ENCODE assay signal across 2 cellular contexts in the genomic region with DNA sequence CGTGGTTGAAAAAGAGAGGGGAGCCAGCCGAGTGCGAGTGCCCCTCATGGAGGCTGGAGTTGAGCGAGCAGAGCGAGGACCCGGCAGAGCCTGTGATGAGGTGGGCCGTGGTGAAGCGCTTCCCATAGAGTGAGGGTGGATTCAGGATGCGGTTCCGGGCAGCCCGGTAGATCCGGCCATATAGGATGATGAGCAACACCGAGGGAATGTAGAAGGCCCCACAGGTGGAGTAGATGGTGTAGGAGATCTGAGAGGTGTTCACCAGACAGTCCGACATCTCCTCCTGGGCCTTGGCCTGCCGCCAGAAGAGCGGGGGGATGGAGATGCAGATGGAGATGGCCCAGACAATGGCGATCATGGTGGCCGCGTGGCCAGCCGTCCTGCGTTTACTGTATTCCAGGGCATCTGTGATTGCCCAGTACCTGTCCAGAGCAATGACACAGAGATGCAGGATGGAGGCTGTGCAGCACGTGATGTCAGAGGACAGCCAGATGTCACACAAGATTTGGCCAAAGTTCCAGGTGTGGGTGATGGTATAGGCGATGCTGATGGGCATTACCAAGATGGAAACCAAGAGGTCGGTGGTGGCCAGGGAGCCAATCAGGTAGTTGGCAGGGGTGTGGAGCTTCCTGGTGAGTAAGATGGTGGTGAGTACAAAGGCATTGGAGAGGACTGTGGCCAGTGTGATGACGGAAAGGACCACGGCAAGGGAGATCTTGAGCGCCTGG.
TF ChIP-seq lines count a peak whose summit lies in the region.

No MANE protein-coding gene starts in this region.

TF ChIP-seq in SK-N-SH, 30 proteins besides CTCF, POLR2A, EP300 and RAD21 (continued from another document):
- TF ChIP-seq GABPA (IDR thresholded peaks at IDR 0.05; ENCODE audit: low read depth), result no peak
- TF ChIP-seq FOXM1 (IDR thresholded peaks at IDR 0.05; ENCODE audit: low read depth), result no peak
- TF ChIP-seq NFIC (IDR thresholded peaks at IDR 0.05; ENCODE audit: borderline replicate concordance), result no peak
- TF ChIP-seq, protein P1, sequence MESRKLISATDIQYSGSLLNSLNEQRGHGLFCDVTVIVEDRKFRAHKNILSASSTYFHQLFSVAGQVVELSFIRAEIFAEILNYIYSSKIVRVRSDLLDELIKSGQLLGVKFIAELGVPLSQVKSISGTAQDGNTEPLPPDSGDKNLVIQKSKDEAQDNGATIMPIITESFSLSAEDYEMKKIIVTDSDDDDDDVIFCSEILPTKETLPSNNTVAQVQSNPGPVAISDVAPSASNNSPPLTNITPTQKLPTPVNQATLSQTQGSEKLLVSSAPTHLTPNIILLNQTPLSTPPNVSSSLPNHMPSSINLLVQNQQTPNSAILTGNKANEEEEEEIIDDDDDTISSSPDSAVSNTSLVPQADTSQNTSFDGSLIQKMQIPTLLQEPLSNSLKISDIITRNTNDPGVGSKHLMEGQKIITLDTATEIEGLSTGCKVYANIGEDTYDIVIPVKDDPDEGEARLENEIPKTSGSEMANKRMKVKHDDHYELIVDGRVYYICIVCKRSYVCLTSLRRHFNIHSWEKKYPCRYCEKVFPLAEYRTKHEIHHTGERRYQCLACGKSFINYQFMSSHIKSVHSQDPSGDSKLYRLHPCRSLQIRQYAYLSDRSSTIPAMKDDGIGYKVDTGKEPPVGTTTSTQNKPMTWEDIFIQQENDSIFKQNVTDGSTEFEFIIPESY (IDR thresholded peaks at IDR 0.05; ENCODE audit: borderline replicate concordance, low read depth), result no peak
- TF ChIP-seq POLR2AphosphoS5 (IDR thresholded peaks at IDR 0.05; ENCODE audit: low read depth, low read length), result no peak
- TF ChIP-seq SIN3A (IDR thresholded peaks at IDR 0.05; ENCODE audit: borderline replicate concordance, low read depth, low read length), result no peak
- TF ChIP-seq USF2 (IDR thresholded peaks at IDR 0.05; ENCODE audit: borderline replicate concordance, low read depth, low read length), result no peak
- TF ChIP-seq REST (IDR thresholded peaks at IDR 0.05; ENCODE audit: low read depth, low read length), result no peak
- no peak for TF ChIP-seq EZH2phosphoT487 (IDR thresholded peaks at IDR 0.05; ENCODE audit: borderline replicate concordance, low read depth)
- no peak for TF ChIP-seq RCOR1 (IDR thresholded peaks at IDR 0.05; ENCODE audit: low read length)
- TF ChIP-seq, protein P2, sequence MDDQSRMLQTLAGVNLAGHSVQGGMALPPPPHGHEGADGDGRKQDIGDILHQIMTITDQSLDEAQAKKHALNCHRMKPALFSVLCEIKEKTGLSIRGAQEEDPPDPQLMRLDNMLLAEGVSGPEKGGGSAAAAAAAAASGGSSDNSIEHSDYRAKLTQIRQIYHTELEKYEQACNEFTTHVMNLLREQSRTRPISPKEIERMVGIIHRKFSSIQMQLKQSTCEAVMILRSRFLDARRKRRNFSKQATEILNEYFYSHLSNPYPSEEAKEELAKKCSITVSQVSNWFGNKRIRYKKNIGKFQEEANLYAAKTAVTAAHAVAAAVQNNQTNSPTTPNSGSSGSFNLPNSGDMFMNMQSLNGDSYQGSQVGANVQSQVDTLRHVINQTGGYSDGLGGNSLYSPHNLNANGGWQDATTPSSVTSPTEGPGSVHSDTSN (IDR thresholded peaks at IDR 0.05), result no peak
- TF ChIP-seq, protein P3, sequence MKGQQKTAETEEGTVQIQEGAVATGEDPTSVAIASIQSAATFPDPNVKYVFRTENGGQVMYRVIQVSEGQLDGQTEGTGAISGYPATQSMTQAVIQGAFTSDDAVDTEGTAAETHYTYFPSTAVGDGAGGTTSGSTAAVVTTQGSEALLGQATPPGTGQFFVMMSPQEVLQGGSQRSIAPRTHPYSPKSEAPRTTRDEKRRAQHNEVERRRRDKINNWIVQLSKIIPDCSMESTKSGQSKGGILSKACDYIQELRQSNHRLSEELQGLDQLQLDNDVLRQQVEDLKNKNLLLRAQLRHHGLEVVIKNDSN (IDR thresholded peaks at IDR 0.05; ENCODE audit: borderline replicate concordance, low read depth), result no peak
- TF ChIP-seq CHD2 (IDR thresholded peaks at IDR 0.05; ENCODE audit: low read length, partially characterized antibody), result no peak

TF ChIP-seq in SK-N-SH treated with all-trans-retinoic acid at 6 μM for 48 hours, 23 proteins besides CTCF, POLR2A, EP300 and RAD21:
- no peak for TF ChIP-seq PATZ1 (CRISPR knock-in tag; IDR thresholded peaks at IDR 0.05; ENCODE audit: borderline replicate concordance)
- no peak for TF ChIP-seq PPARA (CRISPR knock-in tag; IDR thresholded peaks at IDR 0.05; ENCODE audit: borderline replicate concordance)
TF ChIP-seq in SK-N-SH treated with all-trans-retinoic acid at 6 μM for 48 hours: peak in this region for 0.
